Comparison of ENCODE assay signal across 1 cellular context in genomic region chr4:48899950-48900349, GRCh38.
TF ChIP-seq lines count a peak whose summit lies in the region.

No MANE protein-coding gene starts in this region.

TF ChIP-seq in endothelial cell of umbilical vein, 7 proteins besides CTCF, POLR2A, EP300 and RAD21:
- TF ChIP-seq MYC (IDR thresholded peaks at IDR 0.05; ENCODE audit: low read depth, low read length) (no peak), GATA2 (IDR thresholded peaks at IDR 0.05; ENCODE audit: insufficient read depth, insufficient read length, low read depth, low read length) (no peak), EZH2 (IDR thresholded peaks at IDR 0.05; ENCODE audit: borderline replicate concordance, low read depth, low read length, severe bottlenecking) (no peak), JUN (IDR thresholded peaks at IDR 0.05; ENCODE audit: borderline replicate concordance, insufficient read depth, insufficient read length, low read depth) (no peak), POLR2AphosphoS5 (IDR thresholded peaks at IDR 0.05; ENCODE audit: insufficient read depth, low read depth, low read length) (no peak), FOS (IDR thresholded peaks at IDR 0.05; ENCODE audit: borderline replicate concordance, insufficient read depth, low read length) (no peak)
- TF ChIP-seq, protein P1, sequence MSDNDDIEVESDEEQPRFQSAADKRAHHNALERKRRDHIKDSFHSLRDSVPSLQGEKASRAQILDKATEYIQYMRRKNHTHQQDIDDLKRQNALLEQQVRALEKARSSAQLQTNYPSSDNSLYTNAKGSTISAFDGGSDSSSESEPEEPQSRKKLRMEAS (IDR thresholded peaks at IDR 0.05; ENCODE audit: insufficient read depth, insufficient read length): no peak
TF ChIP-seq in endothelial cell of umbilical vein: peak in this region for 0.
